8 cellular contexts compared by ENCODE assay signal in the genomic region with DNA sequence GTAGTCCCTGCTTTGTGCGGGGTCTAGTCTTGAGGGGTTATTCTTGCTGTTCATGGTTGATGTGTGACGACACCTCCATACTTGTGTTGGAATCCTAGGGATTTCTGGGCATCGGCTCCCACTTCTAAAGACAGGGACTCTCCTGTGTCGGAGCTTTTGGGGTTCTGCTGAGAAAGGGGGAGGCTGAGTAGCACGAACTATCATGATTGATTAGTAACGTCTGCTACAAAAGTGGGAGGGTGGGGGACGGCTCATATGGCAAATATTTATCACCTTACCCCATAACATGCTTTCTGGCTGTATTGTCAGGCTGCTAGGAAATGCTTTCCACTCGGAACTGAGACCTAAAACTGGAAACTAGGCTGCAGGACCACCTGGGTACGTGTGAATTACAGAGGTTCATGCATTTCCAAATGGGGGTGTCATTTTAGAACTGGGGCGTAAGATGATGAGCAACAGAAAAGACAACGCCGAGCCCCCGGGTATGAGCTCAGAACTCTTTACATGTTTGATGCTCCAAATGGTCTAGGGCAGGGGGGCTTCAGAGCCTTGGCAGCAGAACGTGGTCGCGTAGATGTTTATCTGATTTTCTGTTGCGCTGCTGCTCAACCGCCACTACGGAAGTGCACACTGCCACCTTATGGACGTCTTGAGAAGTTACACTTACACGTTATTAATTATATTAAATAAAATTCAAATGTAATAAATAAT. TPM values are rescaled to one million over a fixed set of nuclear protein-coding genes. Genes with fewer than 3 reads are reported as not detected.
A peak's percentile ranks its signal among the peaks of the same experiment; 100 is the strongest.
DNase-seq lines count a peak whose midpoint lies in the region; ATAC-seq and TF ChIP-seq lines count a peak whose summit lies in the region.

No MANE protein-coding gene starts in this region.

- H3K36me3 ChIP-seq in MG63 (no peaks in the 10 kb centered on the region), skeletal muscle satellite cell (ENCODE audit: insufficient read depth, low read length) (no peaks in the 10 kb centered on the region)

- no peaks in the 10 kb centered on the region for H3K27me3 Mint-ChIP-seq in MCF 10A (ENCODE audit: insufficient read depth, unreplicated experiment)

- H3K27me3 ChIP-seq in MG63, result peaks cover 2% of the 10 kb centered on the region; the same call in 1 of the 2 replicates
- H3K27me3 ChIP-seq in skeletal muscle satellite cell (ENCODE audit: control insufficient read depth, insufficient read depth, low read length), result no peaks in the 10 kb centered on the region

- H3K27ac Mint-ChIP-seq in MCF 10A (ENCODE audit: low read depth, unreplicated experiment), result no peak overlapping the region

- peak; percentile 16 for DNase-seq in GM04504 (ENCODE audit: low read depth)
- peak; percentile 21 for DNase-seq in MG63
- peak; percentile 16 for DNase-seq in T follicular helper cell (ENCODE audit: low read depth)
- peak; percentile 72 for DNase-seq in MCF 10A (ENCODE audit: unreplicated experiment)
- peak; percentile 71 for DNase-seq in iPS-NIHi7 (ENCODE audit: extremely low spot score)

- peak overlapping the region; percentile 90 for H3K4me2 ChIP-seq in skeletal muscle satellite cell (ENCODE audit: low read length)

- POLR2A ChIA-PET in MCF 10A (lab: Yijun Ruan, JAX), result interaction anchor here (0.6 to 1.2 kb wide), 6 partner anchors 13 to 207 kb away, joined by 3 to 5 read pairs (median 3); no protein-coding TSS in a partner anchor

- peak overlapping the region; percentile 14; the same call in 1 of the 2 replicates for H3K4me3 ChIP-seq in MG63
- peak overlapping the region; percentile 69 for H3K4me3 ChIP-seq in skeletal muscle satellite cell (ENCODE audit: low read length)

- peaks cover 13% of the 10 kb centered on the region for H3K4me1 Mint-ChIP-seq in MCF 10A (ENCODE audit: insufficient read depth, unreplicated experiment)

- intact Hi-C loops in MCF 10A (cut with micrococcal nuclease), result loop anchor here (2.0 to 10.0 kb wide), 3 partner anchors 98 to 321 kb away; no protein-coding TSS in a partner anchor

- no TSS peak for BruUV-seq in MCF 10A (replicated peaks; lab: Mats Ljungman, UMichigan)

- H3K9me3 Mint-ChIP-seq in MCF 10A (ENCODE audit: unreplicated experiment), result no peaks in the 10 kb centered on the region

- H3K36me3 Mint-ChIP-seq in MCF 10A (ENCODE audit: insufficient read depth, unreplicated experiment), result no peaks in the 10 kb centered on the region

- CTCF ChIA-PET in MCF 10A (lab: Yijun Ruan, JAX), result interaction anchor here (0.6 to 6.6 kb wide), 46 partner anchors 8 to 1392 kb away, joined by 3 to 135 read pairs (median 4); no protein-coding TSS in a partner anchor

- TF ChIP-seq CTCF in MCF 10A (IDR thresholded peaks at IDR 0.05; ENCODE audit: unreplicated experiment), result peak; percentile 56

- ATAC-seq in GM18870 (IDR thresholded peaks at IDR 0.05; ENCODE audit: unreplicated experiment) (no peak), GM18520 (IDR thresholded peaks at IDR 0.05; ENCODE audit: unreplicated experiment) (no peak)

- no peaks in the 10 kb centered on the region for H3K9me3 ChIP-seq in MG63
- H3K9me3 ChIP-seq in skeletal muscle satellite cell (replicated peaks; ENCODE audit: low read length), result no peaks in the 10 kb centered on the region

- peak overlapping the region; percentile 53 for H3K4me3 Mint-ChIP-seq in MCF 10A (ENCODE audit: unreplicated experiment)

- peak overlapping the region; percentile 52 for H3K9ac ChIP-seq in skeletal muscle satellite cell (ENCODE audit: low read depth, low read length)

- peaks cover 5% of the 10 kb centered on the region for H3K4me1 ChIP-seq in skeletal muscle satellite cell (ENCODE audit: control insufficient read depth, insufficient read depth, low read length)

RNA-seq across cellular contexts. Expression of a gene that starts 15.1 kb away (rescaled TPM):
- total RNA-seq in MG63 (2014; rRNA removed; shearing (Covaris generic); ENCODE audit: low replicate concordance), result not detected in 2 replicates
- 1.1 and 1.5 TPM in 2 replicates for total RNA-seq in MCF 10A (2022)
- not detected in 2 replicates for total RNA-seq in skeletal muscle satellite cell (2012; rRNA removed)

Comparison
In these comparisons a context has a peak if more than half of its experiments do, and no peak if none do; other contexts are left out.
1. DNase-seq: peak in every context shown above with its lines; median percentile 72 in MCF 10A; 71 in iPS-NIHi7; 21 in MG63; 16 in GM04504; 16 in T follicular helper cell.